Comparison of ENCODE assay signal across 11 cellular contexts in genomic region chr17:58335061-58335731, GRCh38. TPM values are rescaled to one million over a fixed set of nuclear protein-coding genes. Genes with fewer than 3 reads are reported as not detected.
DNase-seq lines count a peak whose midpoint lies in the region; ATAC-seq, FAIRE-seq and TF ChIP-seq lines count a peak whose summit lies in the region.
"Had no signal": no experiment of that assay in that cellular context is flagged by ENCODE, and none has a peak within 500 bp of the region (broad histone marks: within the 10 kb centered on the region; RNA-seq: fewer than 3 reads in every experiment).

No MANE protein-coding gene starts in this region.

- no peaks in the 10 kb centered on the region for H3K36me3 ChIP-seq in HEK293 (ENCODE audit: control insufficient read depth in 2 of 2, insufficient read depth in 1 of 2, low read length in 2 of 2)

- DNase-seq in WTC11 (ENCODE audit: low spot score) (peak; percentile 8), erythroblast (lab: John Stamatoyannopoulos, UW) (peak; percentile 48 to 55), GM12891 (ENCODE audit: insufficient read length, low spot score) (no peak), G401 (ENCODE audit: low spot score) (no peak), NCI-H1694 (lab: John Stamatoyannopoulos, UW) (no peak)
- peak; percentile 55 to 77 for DNase-seq in stimulated activated CD4-positive, alpha-beta T cell treated with anti-CD3 and anti-CD28 coated beads, Interleukin-2, amount 100 ng/mL, for 24 hours

- H3K36me3 Mint-ChIP-seq in WTC11: no peaks in the 10 kb centered on the region

- no peaks in the 10 kb centered on the region for H3K27me3 Mint-ChIP-seq in WTC11 (ENCODE audit: low read depth)

- no peaks in the 10 kb centered on the region for H3K9me3 ChIP-seq in HEK293 (ENCODE audit: control insufficient read depth, insufficient read depth, low read depth, low read length)

- POLR2A ChIA-PET in HEK293 (lab: Yijun Ruan, JAX): interaction anchor here (1.2 to 3.1 kb wide), 4 partner anchors 8 to 82 kb away, joined by 5 to 20 read pairs (median 9); partner anchors contain the start of genes RNF43 and SUPT4H1
- POLR2A ChIA-PET in WTC11 (lab: Charles Lee): interaction anchor here (1.1 kb wide), 1 partner anchor 18 kb away, joined by 4 read pairs; no protein-coding TSS in a partner anchor

- no peak overlapping the region for H3K27ac ChIP-seq in HEK293 (ENCODE audit: extremely low read depth, low read depth, low read length)

- H3K9me3 Mint-ChIP-seq in WTC11: no peaks in the 10 kb centered on the region

- TF ChIP-seq POLR2A in erythroblast (IDR thresholded peaks at IDR 0.05; ENCODE audit: low read length): no peak
- no peak for TF ChIP-seq POLR2A in GM12891 (IDR thresholded peaks at IDR 0.05; ENCODE audit: low read depth, low read length)

- H3K4me1 ChIP-seq in HEK293 (ENCODE audit: control insufficient read depth, insufficient read depth, low read length): no peaks in the 10 kb centered on the region; the same call in 1 of the 2 replicates

- no peak overlapping the region for H3K4me3 ChIP-seq in HEK293 (ENCODE audit: low read depth, low read length)

- H3K4me1 Mint-ChIP-seq in WTC11: peaks cover 66% of the 10 kb centered on the region

- no peak for TF ChIP-seq CTCF in HEK293 (tag by site-specific recombination; IDR thresholded peaks at IDR 0.05)
- TF ChIP-seq CTCF in WTC11 (IDR thresholded peaks at IDR 0.05): no peak

- in situ Hi-C loops in G401 (cut with HindIII; ENCODE audit: low sequenced_read_pairs): no loop called here

- CTCF ChIA-PET in HEK293 (lab: Yijun Ruan, JAX): interaction anchor here (0.9 kb wide), 1 partner anchor 18 kb away, joined by 3 read pairs; no protein-coding TSS in a partner anchor
- CTCF ChIA-PET in WTC11 (lab: Charles Lee): interaction anchor here (4.7 to 5.8 kb wide), 3 partner anchors 8 to 82 kb away, joined by 30 to 36 read pairs (median 34); partner anchors contain the start of genes RNF43, SUPT4H1 and TSPOAP1

- H3K4me3 Mint-ChIP-seq in WTC11: no peak overlapping the region

- no peak for FAIRE-seq in GM12891 (lab: Jason Lieb, UNC)

- H3K27ac Mint-ChIP-seq in WTC11: no peak overlapping the region

- ATAC-seq in WTC11 (no peak), GM21529 (IDR thresholded peaks at IDR 0.05; ENCODE audit: unreplicated experiment) (no peak)

TF ChIP-seq in HEK293, 187 proteins besides CTCF, POLR2A, EP300 and RAD21:
- TF ChIP-seq ZNF341 (tag by site-specific recombination; IDR thresholded peaks at IDR 0.05; ENCODE audit: low read depth) (peak; percentile 55; the same call in 1 of the 2 replicates), ZIC2 (tag by site-specific recombination; IDR thresholded peaks at IDR 0.05) (no peak), ZNF677 (tag by site-specific recombination; IDR thresholded peaks at IDR 0.05) (no peak), GLIS1 (tag by site-specific recombination; IDR thresholded peaks at IDR 0.05) (no peak), ZNF558 (tag by site-specific recombination; IDR thresholded peaks at IDR 0.05) (no peak), ZNF433 (tag by site-specific recombination; IDR thresholded peaks at IDR 0.05; ENCODE audit: low read depth) (no peak)
TF ChIP-seq in HEK293: peak in this region for 1.

TF ChIP-seq in WTC11, 78 proteins besides CTCF, POLR2A, EP300 and RAD21 (continues in another document):
- TF ChIP-seq SP1 (CRISPR knock-in tag; conservative IDR thresholded peaks at IDR 0.05) (no peak), KAT7 (CRISPR knock-in tag; IDR thresholded peaks at IDR 0.05; ENCODE audit: borderline replicate concordance) (no peak), SMAD4 (CRISPR knock-in tag; IDR thresholded peaks at IDR 0.05) (no peak), ETV6 (CRISPR knock-in tag; IDR thresholded peaks at IDR 0.05) (no peak), ZNF232 (CRISPR knock-in tag; IDR thresholded peaks at IDR 0.05) (no peak), ZNF317 (CRISPR knock-in tag; IDR thresholded peaks at IDR 0.05; ENCODE audit: borderline replicate concordance, low read depth) (no peak), ESRRA (CRISPR knock-in tag; IDR thresholded peaks at IDR 0.05; ENCODE audit: borderline replicate concordance) (no peak), NFATC4 (CRISPR knock-in tag; IDR thresholded peaks at IDR 0.05) (no peak), CREM (CRISPR knock-in tag; IDR thresholded peaks at IDR 0.05) (no peak), SMAD3 (CRISPR knock-in tag; IDR thresholded peaks at IDR 0.05; ENCODE audit: borderline replicate concordance) (no peak), TEAD1 (CRISPR knock-in tag; IDR thresholded peaks at IDR 0.05) (no peak), JAZF1 (CRISPR knock-in tag; IDR thresholded peaks at IDR 0.05) (no peak)
- TF ChIP-seq, protein P1, sequence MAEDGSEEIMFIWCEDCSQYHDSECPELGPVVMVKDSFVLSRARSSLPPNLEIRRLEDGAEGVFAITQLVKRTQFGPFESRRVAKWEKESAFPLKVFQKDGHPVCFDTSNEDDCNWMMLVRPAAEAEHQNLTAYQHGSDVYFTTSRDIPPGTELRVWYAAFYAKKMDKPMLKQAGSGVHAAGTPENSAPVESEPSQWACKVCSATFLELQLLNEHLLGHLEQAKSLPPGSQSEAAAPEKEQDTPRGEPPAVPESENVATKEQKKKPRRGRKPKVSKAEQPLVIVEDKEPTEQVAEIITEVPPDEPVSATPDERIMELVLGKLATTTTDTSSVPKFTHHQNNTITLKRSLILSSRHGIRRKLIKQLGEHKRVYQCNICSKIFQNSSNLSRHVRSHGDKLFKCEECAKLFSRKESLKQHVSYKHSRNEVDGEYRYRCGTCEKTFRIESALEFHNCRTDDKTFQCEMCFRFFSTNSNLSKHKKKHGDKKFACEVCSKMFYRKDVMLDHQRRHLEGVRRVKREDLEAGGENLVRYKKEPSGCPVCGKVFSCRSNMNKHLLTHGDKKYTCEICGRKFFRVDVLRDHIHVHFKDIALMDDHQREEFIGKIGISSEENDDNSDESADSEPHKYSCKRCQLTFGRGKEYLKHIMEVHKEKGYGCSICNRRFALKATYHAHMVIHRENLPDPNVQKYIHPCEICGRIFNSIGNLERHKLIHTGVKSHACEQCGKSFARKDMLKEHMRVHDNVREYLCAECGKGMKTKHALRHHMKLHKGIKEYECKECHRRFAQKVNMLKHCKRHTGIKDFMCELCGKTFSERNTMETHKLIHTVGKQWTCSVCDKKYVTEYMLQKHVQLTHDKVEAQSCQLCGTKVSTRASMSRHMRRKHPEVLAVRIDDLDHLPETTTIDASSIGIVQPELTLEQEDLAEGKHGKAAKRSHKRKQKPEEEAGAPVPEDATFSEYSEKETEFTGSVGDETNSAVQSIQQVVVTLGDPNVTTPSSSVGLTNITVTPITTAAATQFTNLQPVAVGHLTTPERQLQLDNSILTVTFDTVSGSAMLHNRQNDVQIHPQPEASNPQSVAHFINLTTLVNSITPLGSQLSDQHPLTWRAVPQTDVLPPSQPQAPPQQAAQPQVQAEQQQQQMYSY (CRISPR knock-in tag; IDR thresholded peaks at IDR 0.05): no peak

TF ChIP-seq in GM12891, 5 proteins besides CTCF, POLR2A, EP300 and RAD21:
- no peak for TF ChIP-seq POLR2AphosphoS5 (IDR thresholded peaks at IDR 0.05; ENCODE audit: low read depth, low read length)
- no peak for TF ChIP-seq TAF1 (IDR thresholded peaks at IDR 0.05; ENCODE audit: low read depth, low read length)
- TF ChIP-seq POU2F2 (IDR thresholded peaks at IDR 0.05; ENCODE audit: low read depth, low read length): no peak
- TF ChIP-seq PAX5 (IDR thresholded peaks at IDR 0.05; ENCODE audit: insufficient read depth, low read length, severe bottlenecking): no peak
- TF ChIP-seq SPI1 (IDR thresholded peaks at IDR 0.05; ENCODE audit: low read depth, low read length): no peak

RNA-seq across cellular contexts. Expression of gene TSPOAP1, which starts 6.6 kb away (rescaled TPM):
- 10.9 to 19.0 TPM (median 16.4 TPM) in 3 replicates for total RNA-seq in WTC11 (2021)
- polyA plus RNA-seq in GM12891 (2012; ENCODE audit: low read depth, missing spikeins): 11.0 TPM
- not detected in 2 replicates for total RNA-seq in G401 (2014; rRNA removed; shearing (Covaris generic))
- total RNA-seq: dermis microvascular lymphatic vessel endothelial cell had no signal

RNA-seq across cellular contexts. Expression of gene SUPT4H1, which starts 16.8 kb away (rescaled TPM):
- total RNA-seq in WTC11 (2021): 85.5 to 91.1 TPM (median 89.3 TPM) in 3 replicates
- 122 TPM for polyA plus RNA-seq in GM12891 (2012; ENCODE audit: low read depth, missing spikeins)
- total RNA-seq in G401 (2014; rRNA removed; shearing (Covaris generic)): 58.7 and 73.6 TPM in 2 replicates

RNA-seq across cellular contexts. Expression of gene MPO, which starts 54.5 kb away (rescaled TPM):
- total RNA-seq in WTC11 (2021): not detected in 3 replicates
- polyA plus RNA-seq in GM12891 (2012; ENCODE audit: low read depth, missing spikeins): 0.15 TPM
- total RNA-seq in G401 (2014; rRNA removed; shearing (Covaris generic)): not detected in 2 replicates
- total RNA-seq: dermis microvascular lymphatic vessel endothelial cell, HT1080, lung microvascular endothelial cell had no signal

Comparison
In these comparisons a context has a peak if more than half of its experiments do, and no peak if none do; other contexts are left out.
1. DNase-seq: peak in WTC11 (single experiment), erythroblast (2 of 2) and stimulated activated CD4-positive, alpha-beta T cell treated with anti-CD3 and anti-CD28 coated beads, Interleukin-2, amount 100 ng/mL, for 24 hours (2 of 2); none in GM12891 (single experiment), G401 (single experiment) and NCI-H1694 (single experiment).
2. RNA of gene TSPOAP1, which starts 6.6 kb away (total RNA-seq): 10.9 to 19.0 TPM in WTC11; not detected in G401; every median in the first group is over 10 times any median in the second.